24 cellular contexts compared by ENCODE assay signal in the genomic region with DNA sequence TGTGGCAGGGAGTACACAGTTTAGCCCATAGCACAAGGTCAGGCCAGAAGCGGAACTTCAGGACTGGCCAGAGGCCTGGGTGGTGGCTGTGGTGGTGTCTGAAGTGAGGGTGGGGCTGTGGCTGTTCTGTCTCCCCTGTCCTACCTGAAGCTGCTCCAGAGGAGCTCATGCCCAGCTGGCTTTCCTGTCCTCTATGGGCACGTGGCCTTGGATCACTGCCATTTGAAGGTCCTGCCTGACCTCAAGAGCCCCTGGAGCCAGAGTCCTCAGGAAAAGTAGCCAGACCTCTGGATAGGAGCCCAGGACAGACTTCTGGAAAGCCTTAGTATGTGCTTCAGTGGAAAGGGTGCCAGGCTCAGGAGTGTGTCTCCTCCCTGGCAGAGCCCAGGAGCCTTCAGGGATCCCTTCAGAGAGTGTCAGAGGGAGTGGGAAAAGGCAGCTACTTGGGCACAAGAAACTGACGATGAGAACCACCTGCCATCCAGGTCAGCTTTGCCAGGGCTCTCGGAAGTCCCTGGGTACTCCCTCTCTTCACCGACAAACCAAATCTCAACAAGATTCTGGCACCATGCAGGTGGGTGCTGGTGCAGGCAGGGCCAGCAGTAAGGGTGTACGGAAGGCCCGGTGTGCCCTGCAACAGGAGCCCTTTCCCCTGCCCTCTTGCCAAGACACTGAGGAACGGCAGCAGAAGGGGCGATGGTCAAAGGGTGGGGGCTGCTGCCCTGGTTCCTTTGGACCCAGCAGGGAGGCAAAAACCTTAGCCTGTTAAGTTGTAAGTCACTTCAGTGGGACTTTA.
"Had no signal": no experiment of that assay in that cellular context is flagged by ENCODE, and none has a peak within 500 bp of the region (broad histone marks: within the 10 kb centered on the region; RNA-seq: fewer than 3 reads in every experiment).

No MANE protein-coding gene starts in this region.

- H3K9me3 ChIP-seq: neutrophil, pancreas had no signal

- H3K4me1 Mint-ChIP-seq: naive thymus-derived CD8-positive, alpha-beta T cell had no signal

- H3K36me3 Mint-ChIP-seq: activated CD4-positive, alpha-beta memory T cell treated with anti-CD3 and anti-CD28 coated beads for 36 hours; activated naive CD4-positive, alpha-beta T cell treated with anti-CD3 and anti-CD28 coated beads, Interleukin-2, amount 10 ng/mL, durations not matched to agents 7 days and 5 days; mesothelial cell of epicardium had no signal

- DNase-seq: activated CD4-positive, alpha-beta memory T cell treated with anti-CD3 and anti-CD28 coated beads for 36 hours; activated CD4-positive, alpha-beta T cell treated with anti-CD3 and anti-CD28 coated beads for 48 hours; activated effector memory CD4-positive, alpha-beta T cell treated with Interleukin-2 at 50 U/mL for 16 hours; activated naive CD4-positive, alpha-beta T cell treated with anti-CD3 and anti-CD28 coated beads, Interleukin-2, amount 10 ng/mL, durations not matched to agents 7 days and 5 days; activated T-cell treated with anti-CD3 and anti-CD28 coated beads, Interleukin-2, amount 50 U/mL, for 72 hours; amygdala; cerebellar nuclear complex; effector CD4-positive, alpha-beta T cell; foreskin keratinocyte; hippocampal formation; mammary epithelial cell; naive thymus-derived CD8-positive, alpha-beta T cell; pancreas; stimulated activated CD4-positive, alpha-beta T cell treated with anti-CD3 and anti-CD28 coated beads, Interleukin-4, amount 100 ng/mL, for 1 hour; stimulated activated naive CD4-positive, alpha-beta T cell; SW 1271; T-helper 17 cell had no signal

- H3K4me1 ChIP-seq: foreskin keratinocyte, pancreas had no signal

- FAIRE-seq: bronchial epithelial cell, endometrium, pancreas had no signal

- ATAC-seq: activated T-cell treated with anti-CD3 and anti-CD28 coated beads, Interleukin-2, amount 50 U/mL, for 72 hours; foreskin keratinocyte; naive thymus-derived CD8-positive, alpha-beta T cell; sciatic nerve; T-helper 17 cell had no signal

- H3K36me3 ChIP-seq: neutrophil, pancreas had no signal

- H3K9me3 Mint-ChIP-seq: activated CD4-positive, alpha-beta memory T cell treated with anti-CD3 and anti-CD28 coated beads for 36 hours; activated naive CD4-positive, alpha-beta T cell treated with anti-CD3 and anti-CD28 coated beads, Interleukin-2, amount 10 ng/mL, durations not matched to agents 7 days and 5 days; mesothelial cell of epicardium had no signal

- H3K27me3 ChIP-seq: foreskin keratinocyte, neutrophil, pancreas had no signal

- H3K4me3 Mint-ChIP-seq: activated CD4-positive, alpha-beta memory T cell treated with anti-CD3 and anti-CD28 coated beads for 36 hours; activated naive CD4-positive, alpha-beta T cell treated with anti-CD3 and anti-CD28 coated beads, Interleukin-2, amount 10 ng/mL, durations not matched to agents 7 days and 5 days; activated T-cell treated with anti-CD3 and anti-CD28 coated beads, Interleukin-2, amount 50 U/mL, for 72 hours; mesothelial cell of epicardium; naive thymus-derived CD8-positive, alpha-beta T cell; T-helper 17 cell had no signal

- H3K4me2 ChIP-seq: smooth muscle cell had no signal

- H3K27ac ChIP-seq: foreskin keratinocyte, neutrophil, pancreas, SK-N-MC had no signal

- H3K4me3 ChIP-seq: pancreas, SK-N-MC, smooth muscle cell had no signal
